In genomic region chr14:31090872-31091764, GRCh38 we compare ENCODE assay signal across 8 cellular contexts.
DNase-seq lines count a peak whose midpoint lies in the region; ATAC-seq and TF ChIP-seq lines count a peak whose summit lies in the region.

No MANE protein-coding gene starts in this region.

- peaks cover 15% of the 10 kb centered on the region for H3K4me1 ChIP-seq in suprapubic skin

- TF ChIP-seq EP300 in suprapubic skin (IDR thresholded peaks at IDR 0.05), result no peak

- peak overlapping the region; percentile 79 for H3K27ac ChIP-seq in suprapubic skin

- no peak overlapping the region for H3K27ac Mint-ChIP-seq in activated T-helper 2 cell treated with anti-CD3 and anti-CD28 coated beads, Interferon-gamma antibody, Interleukin-2, Interleukin-4, amounts not matched to agents 10 μg/mL and 5 μg/mL and 100 μg/mL, durations not matched to agents 14 hours and 24 hours and 36 hours

- H3K9me3 Mint-ChIP-seq in activated T-helper 2 cell treated with anti-CD3 and anti-CD28 coated beads, Interferon-gamma antibody, Interleukin-2, Interleukin-4, amounts not matched to agents 10 μg/mL and 5 μg/mL and 100 μg/mL, durations not matched to agents 14 hours and 24 hours and 36 hours, result no peaks in the 10 kb centered on the region

- TF ChIP-seq CTCF in suprapubic skin (IDR thresholded peaks at IDR 0.05), result no peak

- no peaks in the 10 kb centered on the region for H3K4me1 Mint-ChIP-seq in activated T-helper 2 cell treated with anti-CD3 and anti-CD28 coated beads, Interferon-gamma antibody, Interleukin-2, Interleukin-4, amounts not matched to agents 10 μg/mL and 5 μg/mL and 100 μg/mL, durations not matched to agents 14 hours and 24 hours and 36 hours (ENCODE audit: low read depth)

- H3K9me3 ChIP-seq in suprapubic skin, result no peaks in the 10 kb centered on the region

- 71% methylated on average over 5 of the region's 5 CpGs for WGBS in suprapubic skin

- H3K27me3 ChIP-seq in suprapubic skin, result no peaks in the 10 kb centered on the region

- ATAC-seq in SK-N-SH treated with all-trans-retinoic acid at 6 μM for 48 hours (peak; percentile 76), left ventricle myocardium superior (peak; percentile 89), HG02759 (IDR thresholded peaks at IDR 0.05; ENCODE audit: unreplicated experiment) (no peak)

- H3K36me3 ChIP-seq in suprapubic skin, result no peaks in the 10 kb centered on the region

- no peaks in the 10 kb centered on the region for H3K27me3 Mint-ChIP-seq in activated T-helper 2 cell treated with anti-CD3 and anti-CD28 coated beads, Interferon-gamma antibody, Interleukin-2, Interleukin-4, amounts not matched to agents 10 μg/mL and 5 μg/mL and 100 μg/mL, durations not matched to agents 14 hours and 24 hours and 36 hours (ENCODE audit: low read depth)

- H3K4me3 ChIP-seq in suprapubic skin, result no peak overlapping the region

- H3K4me3 Mint-ChIP-seq in activated T-helper 2 cell treated with anti-CD3 and anti-CD28 coated beads, Interferon-gamma antibody, Interleukin-2, Interleukin-4, amounts not matched to agents 10 μg/mL and 5 μg/mL and 100 μg/mL, durations not matched to agents 14 hours and 24 hours and 36 hours (ENCODE audit: low read depth), result no peak overlapping the region

- DNase-seq in HS-5 (ENCODE audit: low read depth), result peak; percentile 72
- no peak for DNase-seq in left ventricle myocardium superior
- no peak for DNase-seq in suprapubic skin (ENCODE audit: low spot score in 2 of 2)
- DNase-seq in NCI-H524 treated with DMSO at 0.1 percent for 48 hours (lab: John Stamatoyannopoulos, UW), result no peak
- no peak for DNase-seq in NCI-H1930 (lab: John Stamatoyannopoulos, UW)
- no peak for DNase-seq in activated T-helper 2 cell treated with anti-CD3 and anti-CD28 coated beads, Interferon-gamma antibody, Interleukin-2, Interleukin-4, amounts not matched to agents 10 μg/mL and 5 μg/mL and 100 μg/mL, durations not matched to agents 14 hours and 24 hours and 36 hours (ENCODE audit: low spot score)

- no peaks in the 10 kb centered on the region for H3K36me3 Mint-ChIP-seq in activated T-helper 2 cell treated with anti-CD3 and anti-CD28 coated beads, Interferon-gamma antibody, Interleukin-2, Interleukin-4, amounts not matched to agents 10 μg/mL and 5 μg/mL and 100 μg/mL, durations not matched to agents 14 hours and 24 hours and 36 hours (ENCODE audit: low read depth)

- intact Hi-C loops in left ventricle myocardium superior (cut with micrococcal nuclease), result no loop called here
- intact Hi-C loops in activated T-helper 2 cell treated with anti-CD3 and anti-CD28 coated beads, Interferon-gamma antibody, Interleukin-2, Interleukin-4, amounts not matched to agents 10 μg/mL and 5 μg/mL and 100 μg/mL, durations not matched to agents 14 hours and 24 hours and 36 hours (cut with micrococcal nuclease), result no loop called here

- no peak for TF ChIP-seq POLR2A in suprapubic skin (IDR thresholded peaks at IDR 0.05)

TF ChIP-seq in SK-N-SH treated with all-trans-retinoic acid at 6 μM for 48 hours, 23 proteins besides CTCF, POLR2A, EP300 and RAD21:
- no peak for TF ChIP-seq ISL1 (CRISPR knock-in tag; IDR thresholded peaks at IDR 0.05)
- TF ChIP-seq ESRRG (CRISPR knock-in tag; IDR thresholded peaks at IDR 0.05), result no peak
- TF ChIP-seq PPARA (CRISPR knock-in tag; IDR thresholded peaks at IDR 0.05; ENCODE audit: borderline replicate concordance), result no peak
- TF ChIP-seq ZNF70 (CRISPR knock-in tag; IDR thresholded peaks at IDR 0.05), result no peak
- no peak for TF ChIP-seq ZFP3 (CRISPR knock-in tag; IDR thresholded peaks at IDR 0.05)
- no peak for TF ChIP-seq BACH2 (CRISPR knock-in tag; IDR thresholded peaks at IDR 0.05; ENCODE audit: borderline replicate concordance)
- no peak for TF ChIP-seq GLIS3 (CRISPR knock-in tag; IDR thresholded peaks at IDR 0.05)
- no peak for TF ChIP-seq CSDC2 (CRISPR knock-in tag; IDR thresholded peaks at IDR 0.05)
- no peak for TF ChIP-seq TCF4 (CRISPR knock-in tag; IDR thresholded peaks at IDR 0.05; ENCODE audit: borderline replicate concordance)
- no peak for TF ChIP-seq ZC3H10 (CRISPR knock-in tag; IDR thresholded peaks at IDR 0.05)
